Comparison of ENCODE assay signal across 10 cellular contexts in the genomic region with DNA sequence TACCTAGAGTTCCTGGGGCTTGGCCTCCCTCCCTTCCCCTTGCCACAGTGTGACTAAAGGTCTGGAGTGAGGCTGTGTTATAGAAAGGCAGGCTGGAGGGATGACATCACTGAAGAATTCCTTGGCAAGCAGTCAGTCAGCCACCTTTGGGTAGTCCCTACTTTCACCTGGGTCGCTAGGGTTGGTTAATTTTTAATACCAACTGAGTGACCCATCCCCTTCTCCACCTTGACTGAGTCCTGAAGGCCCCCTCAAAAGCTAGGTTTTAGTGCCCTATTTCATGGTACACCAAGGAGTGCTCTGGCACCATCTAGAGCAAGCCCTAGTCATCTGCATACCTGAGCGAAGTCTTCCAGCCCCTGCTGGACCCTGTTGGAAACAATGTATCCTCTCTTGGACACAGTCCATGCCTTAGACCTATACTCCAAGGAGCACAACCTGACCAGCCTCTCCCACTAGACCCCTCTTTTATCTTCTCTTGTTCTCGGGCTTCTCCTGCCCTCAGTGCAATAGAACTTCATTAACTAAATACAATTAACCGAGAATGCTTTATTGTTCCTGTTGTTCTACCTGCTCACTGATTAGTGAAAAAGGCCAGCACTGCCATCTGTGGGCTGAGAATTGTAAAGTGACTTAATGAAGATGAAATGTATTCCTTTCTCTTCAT. TPM values are rescaled to one million over a fixed set of nuclear protein-coding genes. Genes with fewer than 3 reads are reported as not detected.
DNase-seq lines count a peak whose midpoint lies in the region; ATAC-seq and TF ChIP-seq lines count a peak whose summit lies in the region.
"Had no signal": no experiment of that assay in that cellular context is flagged by ENCODE, and none has a peak within 500 bp of the region (broad histone marks: within the 10 kb centered on the region; RNA-seq: fewer than 3 reads in every experiment).

No MANE protein-coding gene starts in this region.

- H3K36me3 ChIP-seq in GM23338 (ENCODE audit: insufficient read depth), result no peaks in the 10 kb centered on the region

- H3K4me3 Mint-ChIP-seq in GM23338, result no peak overlapping the region

- H3K4me1 ChIP-seq in GM23338 (ENCODE audit: insufficient read depth), result no peaks in the 10 kb centered on the region

- H2AFZ ChIP-seq in GM23338, result no peak overlapping the region

- no peak overlapping the region for H3K4me2 ChIP-seq in GM23338

- H3K27ac ChIP-seq in GM23338 (ENCODE audit: low read depth), result no peak overlapping the region

- no peaks in the 10 kb centered on the region for H3K9me2 ChIP-seq in GM23338 (ENCODE audit: insufficient read depth)

- peak; percentile 55 to 56 for TF ChIP-seq CTCF in GM23338 (conservative IDR thresholded peaks at IDR 0.05; ENCODE audit: low read depth in 2 of 2)
- TF ChIP-seq CTCF in fibroblast of the aortic adventitia (IDR thresholded peaks at IDR 0.05; ENCODE audit: insufficient read depth, low read length), result peak; percentile 2
- no peak for TF ChIP-seq CTCF in omental fat pad (IDR thresholded peaks at IDR 0.05)

- ATAC-seq in GM23338 (peak; percentile 99), omental fat pad (ENCODE audit: low FRiP score) (no peak)

- no peaks in the 10 kb centered on the region for H3K27me3 ChIP-seq in GM23338 (ENCODE audit: insufficient read depth)
- H3K27me3 ChIP-seq: spleen had no signal

- H4K20me1 ChIP-seq in GM23338 (replicated peaks; ENCODE audit: insufficient read depth), result no peaks in the 10 kb centered on the region

- no peaks in the 10 kb centered on the region for H3F3A ChIP-seq in GM23338 (replicated peaks; ENCODE audit: low read depth)

- no peaks in the 10 kb centered on the region for H3K36me3 Mint-ChIP-seq in GM23338 (ENCODE audit: low read depth)

- DNase-seq in GM23338 (ENCODE audit: low spot score) (peak; percentile 58), NCI-H82 treated with DMSO at 0.1 percent for 48 hours (lab: John Stamatoyannopoulos, UW; ENCODE audit: unreplicated experiment) (peak; percentile 4), fibroblast of the aortic adventitia (ENCODE audit: low read depth) (no peak), renal cortical epithelial cell (ENCODE audit: low read depth) (peak; percentile 94), activated T-cell treated with anti-CD3 and anti-CD28 coated beads for 4 hours (no peak), omental fat pad (ENCODE audit: low spot score) (no peak), GOT3 (lab: John Stamatoyannopoulos, UW) (no peak), superior temporal gyrus (ENCODE audit: extremely low spot score) (no peak)
- DNase-seq: Kasumi-1, spleen had no signal

- no peaks in the 10 kb centered on the region for H3K4me1 Mint-ChIP-seq in GM23338

- no peak overlapping the region for H3K4me3 ChIP-seq in GM23338
- H3K4me3 ChIP-seq in fibroblast of the aortic adventitia (ENCODE audit: low read depth, low read length), result no peak overlapping the region
- H3K4me3 ChIP-seq: spleen had no signal

- no peaks in the 10 kb centered on the region for H3K9me3 Mint-ChIP-seq in GM23338

- no peak overlapping the region for H3K27ac Mint-ChIP-seq in GM23338

- no peaks in the 10 kb centered on the region for H3K27me3 Mint-ChIP-seq in GM23338 (ENCODE audit: insufficient read depth, low read depth, poor library complexity)

- H3K79me2 ChIP-seq in GM23338 (replicated peaks; ENCODE audit: insufficient read depth), result no peaks in the 10 kb centered on the region

TF ChIP-seq in GM23338, 12 proteins besides CTCF, POLR2A, EP300 and RAD21 (continues in another document):
- TF ChIP-seq, protein P1, sequence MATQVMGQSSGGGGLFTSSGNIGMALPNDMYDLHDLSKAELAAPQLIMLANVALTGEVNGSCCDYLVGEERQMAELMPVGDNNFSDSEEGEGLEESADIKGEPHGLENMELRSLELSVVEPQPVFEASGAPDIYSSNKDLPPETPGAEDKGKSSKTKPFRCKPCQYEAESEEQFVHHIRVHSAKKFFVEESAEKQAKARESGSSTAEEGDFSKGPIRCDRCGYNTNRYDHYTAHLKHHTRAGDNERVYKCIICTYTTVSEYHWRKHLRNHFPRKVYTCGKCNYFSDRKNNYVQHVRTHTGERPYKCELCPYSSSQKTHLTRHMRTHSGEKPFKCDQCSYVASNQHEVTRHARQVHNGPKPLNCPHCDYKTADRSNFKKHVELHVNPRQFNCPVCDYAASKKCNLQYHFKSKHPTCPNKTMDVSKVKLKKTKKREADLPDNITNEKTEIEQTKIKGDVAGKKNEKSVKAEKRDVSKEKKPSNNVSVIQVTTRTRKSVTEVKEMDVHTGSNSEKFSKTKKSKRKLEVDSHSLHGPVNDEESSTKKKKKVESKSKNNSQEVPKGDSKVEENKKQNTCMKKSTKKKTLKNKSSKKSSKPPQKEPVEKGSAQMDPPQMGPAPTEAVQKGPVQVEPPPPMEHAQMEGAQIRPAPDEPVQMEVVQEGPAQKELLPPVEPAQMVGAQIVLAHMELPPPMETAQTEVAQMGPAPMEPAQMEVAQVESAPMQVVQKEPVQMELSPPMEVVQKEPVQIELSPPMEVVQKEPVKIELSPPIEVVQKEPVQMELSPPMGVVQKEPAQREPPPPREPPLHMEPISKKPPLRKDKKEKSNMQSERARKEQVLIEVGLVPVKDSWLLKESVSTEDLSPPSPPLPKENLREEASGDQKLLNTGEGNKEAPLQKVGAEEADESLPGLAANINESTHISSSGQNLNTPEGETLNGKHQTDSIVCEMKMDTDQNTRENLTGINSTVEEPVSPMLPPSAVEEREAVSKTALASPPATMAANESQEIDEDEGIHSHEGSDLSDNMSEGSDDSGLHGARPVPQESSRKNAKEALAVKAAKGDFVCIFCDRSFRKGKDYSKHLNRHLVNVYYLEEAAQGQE (IDR thresholded peaks at IDR 0.05; ENCODE audit: unreplicated experiment), result no peak
- TF ChIP-seq, protein P2, sequence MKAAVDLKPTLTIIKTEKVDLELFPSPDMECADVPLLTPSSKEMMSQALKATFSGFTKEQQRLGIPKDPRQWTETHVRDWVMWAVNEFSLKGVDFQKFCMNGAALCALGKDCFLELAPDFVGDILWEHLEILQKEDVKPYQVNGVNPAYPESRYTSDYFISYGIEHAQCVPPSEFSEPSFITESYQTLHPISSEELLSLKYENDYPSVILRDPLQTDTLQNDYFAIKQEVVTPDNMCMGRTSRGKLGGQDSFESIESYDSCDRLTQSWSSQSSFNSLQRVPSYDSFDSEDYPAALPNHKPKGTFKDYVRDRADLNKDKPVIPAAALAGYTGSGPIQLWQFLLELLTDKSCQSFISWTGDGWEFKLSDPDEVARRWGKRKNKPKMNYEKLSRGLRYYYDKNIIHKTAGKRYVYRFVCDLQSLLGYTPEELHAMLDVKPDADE (IDR thresholded peaks at IDR 0.05), result no peak
- TF ChIP-seq ZNF114 (CRISPR knock-in tag; IDR thresholded peaks at IDR 0.05), result peak; percentile 56; the same call in 1 of the 2 replicates
- no peak for TF ChIP-seq EZH2 (IDR thresholded peaks at IDR 0.05; ENCODE audit: low read depth, unreplicated experiment)
- TF ChIP-seq NANOG (IDR thresholded peaks at IDR 0.05; ENCODE audit: borderline replicate concordance), result no peak
- no peak for TF ChIP-seq JUNB (IDR thresholded peaks at IDR 0.05; ENCODE audit: unreplicated experiment)
- TF ChIP-seq ZNF331 (CRISPR knock-in tag; IDR thresholded peaks at IDR 0.05; ENCODE audit: low read depth), result no peak

RNA-seq across cellular contexts. Expression of a gene that starts 44.6 kb away (rescaled TPM):
- total RNA-seq in GM23338 (2014; rRNA removed; shearing (Covaris generic)), result 0.43 and 1.4 TPM in 2 replicates
- 0.08 and 0.35 TPM in 2 replicates for polyA plus RNA-seq in GM23338 (2016; fragmentation: Nextera tagmentation; extraction: Ambion mirVana)
- total RNA-seq in fibroblast of the aortic adventitia (ENCODE audit: low replicate concordance), result 36.6 and 61.1 TPM in 2 replicates
- total RNA-seq in renal cortical epithelial cell, result 56.1 and 80.6 TPM in 2 replicates
- total RNA-seq in omental fat pad, result 100 to 1,000 TPM in 1 of 4 donors, 10 to 100 TPM in 3; 40.2 to 117 (median 73.6) TPM

Comparison
In these comparisons a context has a peak if more than half of its experiments do, and no peak if none do; other contexts are left out.
1. DNase-seq: peak in GM23338 (single experiment), NCI-H82 treated with DMSO at 0.1 percent for 48 hours (single experiment) and renal cortical epithelial cell (single experiment); none in fibroblast of the aortic adventitia (single experiment), activated T-cell treated with anti-CD3 and anti-CD28 coated beads for 4 hours (single experiment), omental fat pad (single experiment), GOT3 (single experiment) and superior temporal gyrus (single experiment).
2. CTCF ChIP-seq: peak in GM23338 (2 of 2) and fibroblast of the aortic adventitia (single experiment); none in omental fat pad (0 of 3).
3. RNA of a gene that starts 44.6 kb away (total RNA-seq): 56.1 to 80.6 TPM in renal cortical epithelial cell, 40.2 to 117 TPM in omental fat pad and 36.6 to 61.1 TPM in fibroblast of the aortic adventitia; 0.43 to 1.4 TPM in GM23338; every median in the first group is over 10 times any median in the second.